In the genomic region with DNA sequence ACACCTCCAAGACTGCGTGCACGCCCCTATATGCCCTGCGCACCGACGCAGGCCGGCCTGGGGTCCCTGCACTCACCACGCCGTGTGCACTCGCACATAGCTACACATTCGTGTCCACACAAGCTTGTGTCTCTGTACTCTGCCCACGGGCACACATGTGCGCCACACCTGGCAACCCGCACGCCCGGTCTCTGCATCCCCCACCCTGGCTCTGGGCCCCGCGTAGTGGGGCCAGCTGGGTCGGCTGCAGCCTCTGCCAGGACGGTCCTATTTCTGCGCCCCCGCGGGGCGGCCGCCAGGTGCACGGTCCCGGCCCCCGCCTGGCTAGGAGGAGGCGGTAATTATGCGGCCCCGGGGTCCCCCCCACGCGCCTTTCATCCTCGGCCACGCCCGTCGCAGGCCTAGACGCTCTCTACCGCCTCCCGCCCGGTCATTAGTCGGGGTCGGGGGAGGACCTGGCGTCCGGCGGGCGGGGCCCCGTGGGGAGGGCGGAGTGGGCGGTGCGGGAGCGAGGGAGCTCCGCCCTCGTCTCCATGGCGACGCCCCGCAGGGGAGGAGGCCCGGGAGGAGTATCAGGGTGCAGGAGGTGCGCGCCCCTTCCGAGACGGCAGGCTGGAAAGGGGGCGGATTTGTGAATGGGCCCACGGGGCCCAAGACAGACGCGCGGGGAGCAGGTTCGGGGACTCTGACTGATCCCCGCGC, we compare ENCODE assay signal across 8 cellular contexts. TPM values are rescaled to one million over a fixed set of nuclear protein-coding genes. Genes with fewer than 3 reads are reported as not detected.
A peak's percentile ranks its signal among the peaks of the same experiment; 100 is the strongest.
DNase-seq lines count a peak whose midpoint lies in the region; ATAC-seq and TF ChIP-seq lines count a peak whose summit lies in the region.

No MANE protein-coding gene starts in this region.

- peaks cover 10% of the 10 kb centered on the region; the same call in 1 of the 2 replicates for H3K36me3 ChIP-seq in Loucy (ENCODE audit: insufficient read depth, low read length)

- peaks cover 18% of the 10 kb centered on the region for H3K79me2 ChIP-seq in Loucy (ENCODE audit: insufficient read depth, low read length)

- peaks cover 38% of the 10 kb centered on the region for H3K4me1 ChIP-seq in Loucy (ENCODE audit: insufficient read depth, low read length, poor library complexity, severe bottlenecking)

- H3K9me3 ChIP-seq in Loucy (ENCODE audit: insufficient read depth, low read depth, low read length): no peaks in the 10 kb centered on the region

- H2AFZ ChIP-seq in Loucy (ENCODE audit: low read length): peak overlapping the region; percentile 85

- no peaks in the 10 kb centered on the region for H3K9me2 ChIP-seq in Loucy (replicated peaks; ENCODE audit: low read depth, low read length)

- peak overlapping the region; percentile 70 for H3K4me3 ChIP-seq in Loucy (ENCODE audit: low read length, poor library complexity, severe bottlenecking)

- H3K27me3 Mint-ChIP-seq in progenitor cell of endocrine pancreas: peaks cover 9% of the 10 kb centered on the region

- intact Hi-C loops in left ventricle myocardium superior (cut with micrococcal nuclease): no loop called here

- peak; percentile 77 for DNase-seq in D341Med (ENCODE audit: low spot score)
- peak; percentile 82 for DNase-seq in SW480 (ENCODE audit: low spot score)
- peak; percentile 17 for DNase-seq in amniotic stem cell (lab: John Stamatoyannopoulos, UW)
- peak; percentile 93 for DNase-seq in left ventricle myocardium superior
- no peak for DNase-seq in progenitor cell of endocrine pancreas (ENCODE audit: low spot score, unreplicated experiment)

- no peak for TF ChIP-seq CTCF in Loucy (conservative IDR thresholded peaks at IDR 0.05; ENCODE audit: low read length)
- no peak for TF ChIP-seq CTCF in progenitor cell of endocrine pancreas (IDR thresholded peaks at IDR 0.05; ENCODE audit: unreplicated experiment)

- peaks cover 7% of the 10 kb centered on the region for H3K36me3 Mint-ChIP-seq in progenitor cell of endocrine pancreas (ENCODE audit: insufficient read depth)

- H3K4me3 Mint-ChIP-seq in progenitor cell of endocrine pancreas (ENCODE audit: low read depth): peak overlapping the region; percentile 48

- no peaks in the 10 kb centered on the region for H3K9me3 Mint-ChIP-seq in progenitor cell of endocrine pancreas (ENCODE audit: low read depth)

- peaks cover 4% of the 10 kb centered on the region for H3K27me3 ChIP-seq in Loucy (ENCODE audit: insufficient read depth, low read length, poor library complexity, severe bottlenecking)

- H3K4me1 Mint-ChIP-seq in progenitor cell of endocrine pancreas (ENCODE audit: low read depth): peaks cover 49% of the 10 kb centered on the region

- H3K27ac Mint-ChIP-seq in progenitor cell of endocrine pancreas: peak overlapping the region; percentile 87

- peaks cover 17% of the 10 kb centered on the region for H4K20me1 ChIP-seq in Loucy (ENCODE audit: insufficient read depth, low read length, poor library complexity, severe bottlenecking)

- peak overlapping the region; percentile 53 for H3K9ac ChIP-seq in Loucy (ENCODE audit: low read depth, low read length, poor library complexity, severe bottlenecking)

- no peaks in the 10 kb centered on the region for H3F3A ChIP-seq in Loucy (ENCODE audit: low read depth)

- ATAC-seq in GM21576 (IDR thresholded peaks at IDR 0.05; ENCODE audit: unreplicated experiment) (peak; percentile 30), left ventricle myocardium superior (peak; percentile 57), GM19452 (IDR thresholded peaks at IDR 0.05; ENCODE audit: unreplicated experiment) (no peak)

- H3K4me2 ChIP-seq in Loucy (ENCODE audit: low read depth, low read length, poor library complexity, severe bottlenecking): peak overlapping the region; percentile 95

RNA-seq across cellular contexts. Expression of a gene that starts 2.9 kb away (rescaled TPM):
- total RNA-seq in left ventricle myocardium superior: 248 TPM
- 462 and 465 TPM in 2 replicates for total RNA-seq in progenitor cell of endocrine pancreas

RNA-seq across cellular contexts. Expression of a gene that starts 9.1 kb away (rescaled TPM):
- 13.1 TPM for total RNA-seq in left ventricle myocardium superior
- 30.0 and 31.8 TPM in 2 replicates for total RNA-seq in progenitor cell of endocrine pancreas

RNA-seq across cellular contexts. Expression of a gene that starts 17.9 kb away (rescaled TPM):
- total RNA-seq in left ventricle myocardium superior (59.7 TPM), progenitor cell of endocrine pancreas (187 and 193 TPM in 2 replicates)

RNA-seq across cellular contexts. Expression of a gene that starts 19.4 kb away (rescaled TPM):
- total RNA-seq in left ventricle myocardium superior (not detected), progenitor cell of endocrine pancreas (23.8 and 26.5 TPM in 2 replicates)

RNA-seq across cellular contexts. Expression of a gene that starts 24.7 kb away (rescaled TPM):
- total RNA-seq in left ventricle myocardium superior: 686 TPM
- 107 and 117 TPM in 2 replicates for total RNA-seq in progenitor cell of endocrine pancreas
